ENCODE assay signal across 9 cellular contexts in genomic region chr11:86062719-86063118, GRCh38. TPM values are rescaled to one million over a fixed set of nuclear protein-coding genes. Genes with fewer than 3 reads are reported as not detected.
DNase-seq lines count a peak whose midpoint lies in the region; ATAC-seq lines count a peak whose summit lies in the region.
"Had no signal": no experiment of that assay in that cellular context is flagged by ENCODE, and none has a peak within 500 bp of the region (broad histone marks: within the 10 kb centered on the region; RNA-seq: fewer than 3 reads in every experiment).

No MANE protein-coding gene starts in this region.

- H3K9ac ChIP-seq in skeletal muscle tissue (ENCODE audit: low read depth in 1 of 3, low read length in 3 of 3), result peak overlapping the region in 1 of 3 donors; percentile 41

- peak overlapping the region; percentile 73 for H3K4me3 Mint-ChIP-seq in T-helper 2 cell treated with Interferon-gamma antibody and Interleukin-4, amounts not matched to agents 5 μg/mL and 100 μg/mL, for 36 hours

- H3K36me3 Mint-ChIP-seq in T-helper 2 cell treated with Interferon-gamma antibody and Interleukin-4, amounts not matched to agents 5 μg/mL and 100 μg/mL, for 36 hours (ENCODE audit: low read depth), result peaks cover 37% of the 10 kb centered on the region

- H3K4me3 ChIP-seq in skeletal muscle tissue (ENCODE audit: low read length in 3 of 3), result no peak overlapping the region

- DNase-seq in T-helper 2 cell treated with Interferon-gamma antibody and Interleukin-4, amounts not matched to agents 5 μg/mL and 100 μg/mL, for 36 hours (ENCODE audit: low spot score), result no peak
- DNase-seq in fibroblast of peridontal ligament (ENCODE audit: extremely low read depth) (peak; percentile 45), NCI-H2171 treated with DMSO at 0.1 percent for 48 hours (lab: John Stamatoyannopoulos, UW) (no peak), RKO (ENCODE audit: low spot score) (no peak), NCI-H146 (lab: John Stamatoyannopoulos, UW) (no peak)
- DNase-seq: GOT3 had no signal

- H3K9me3 ChIP-seq in skeletal muscle tissue (ENCODE audit: control insufficient read depth in 3 of 3, low read length in 3 of 3), result no peaks in the 10 kb centered on the region

- no peaks in the 10 kb centered on the region for H3K27me3 Mint-ChIP-seq in T-helper 2 cell treated with Interferon-gamma antibody and Interleukin-4, amounts not matched to agents 5 μg/mL and 100 μg/mL, for 36 hours (ENCODE audit: low read depth)

- peaks cover 61% of the 10 kb centered on the region for H3K4me1 Mint-ChIP-seq in T-helper 2 cell treated with Interferon-gamma antibody and Interleukin-4, amounts not matched to agents 5 μg/mL and 100 μg/mL, for 36 hours (ENCODE audit: low read depth)

- no peaks in the 10 kb centered on the region for H3K9me3 Mint-ChIP-seq in T-helper 2 cell treated with Interferon-gamma antibody and Interleukin-4, amounts not matched to agents 5 μg/mL and 100 μg/mL, for 36 hours

- no peaks in the 10 kb centered on the region for H3K27me3 ChIP-seq in skeletal muscle tissue (ENCODE audit: control insufficient read depth in 3 of 3, insufficient read depth in 3 of 3, low read length in 3 of 3)

- peak overlapping the region; percentile 2 for H3K27ac ChIP-seq in skeletal muscle tissue (ENCODE audit: low read depth, low read length)

- H3K27ac Mint-ChIP-seq in T-helper 2 cell treated with Interferon-gamma antibody and Interleukin-4, amounts not matched to agents 5 μg/mL and 100 μg/mL, for 36 hours, result peak overlapping the region; percentile 62

- ATAC-seq in GM19351 (IDR thresholded peaks at IDR 0.05; ENCODE audit: unreplicated experiment) (peak; percentile 30), GM19328 (IDR thresholded peaks at IDR 0.05; ENCODE audit: unreplicated experiment) (no peak)

- H3K36me3 ChIP-seq in skeletal muscle tissue (ENCODE audit: control insufficient read depth in 3 of 3, insufficient read depth in 3 of 3, low read length in 3 of 3), result no peaks in the 10 kb centered on the region

- peaks cover 20 to 40% (median 21%) of the 10 kb centered on the region in 3 donors for H3K4me1 ChIP-seq in skeletal muscle tissue (ENCODE audit: control insufficient read depth in 3 of 3, insufficient read depth in 3 of 3, low read length in 3 of 3)

RNA-seq across cellular contexts. Expression of gene PICALM, which starts 6.2 kb away (rescaled TPM):
- 707 TPM for total RNA-seq in skeletal muscle tissue
